In genomic region chrX:48477960-48478755, GRCh38 we compare ENCODE assay signal across 15 cellular contexts. TPM values are rescaled to one million over a fixed set of nuclear protein-coding genes. Genes with fewer than 3 reads are reported as not detected.
DNase-seq lines count a peak whose midpoint lies in the region; ATAC-seq and TF ChIP-seq lines count a peak whose summit lies in the region.
"Had no signal": no experiment of that assay in that cellular context is flagged by ENCODE, and none has a peak within 500 bp of the region (broad histone marks: within the 10 kb centered on the region; RNA-seq: fewer than 3 reads in every experiment).

No MANE protein-coding gene starts in this region.

- H3K36me3 Mint-ChIP-seq in stimulated activated naive CD8-positive, alpha-beta T cell treated with anti-CD3 and anti-CD28 coated beads, Interleukin-15, Interleukin-2, amounts not matched to agents 100 ng/mL and 50 ng/mL, for 24 hours (ENCODE audit: low read depth) = peaks cover 41% of the 10 kb centered on the region
- peaks cover 48% of the 10 kb centered on the region for H3K36me3 Mint-ChIP-seq in activated CD4-positive, alpha-beta memory T cell treated with anti-CD3 and anti-CD28 coated beads, Interleukin-2, amount 10 ng/mL, durations not matched to agents 7 days and 5 days (ENCODE audit: low read depth)

- no peaks in the 10 kb centered on the region for H3K9me3 Mint-ChIP-seq in stimulated activated naive CD8-positive, alpha-beta T cell treated with anti-CD3 and anti-CD28 coated beads, Interleukin-15, Interleukin-2, amounts not matched to agents 100 ng/mL and 50 ng/mL, for 24 hours
- H3K9me3 Mint-ChIP-seq in activated CD4-positive, alpha-beta memory T cell treated with anti-CD3 and anti-CD28 coated beads, Interleukin-2, amount 10 ng/mL, durations not matched to agents 7 days and 5 days = no peaks in the 10 kb centered on the region

- H3K27ac ChIP-seq in epithelial cell of prostate (peak overlapping the region; percentile 69), dorsolateral prefrontal cortex (no peak overlapping the region), foreskin keratinocyte (no peak overlapping the region)
- H3K27ac ChIP-seq: psoas muscle, tibial artery had no signal

- H3K4me3 ChIP-seq in dorsolateral prefrontal cortex = no peak overlapping the region
- H3K4me3 ChIP-seq: mucosa of descending colon, psoas muscle had no signal

- H3K27me3 Mint-ChIP-seq in stimulated activated naive CD8-positive, alpha-beta T cell treated with anti-CD3 and anti-CD28 coated beads, Interleukin-15, Interleukin-2, amounts not matched to agents 100 ng/mL and 50 ng/mL, for 24 hours = no peaks in the 10 kb centered on the region
- no peaks in the 10 kb centered on the region for H3K27me3 Mint-ChIP-seq in activated CD4-positive, alpha-beta memory T cell treated with anti-CD3 and anti-CD28 coated beads, Interleukin-2, amount 10 ng/mL, durations not matched to agents 7 days and 5 days

- peak overlapping the region; percentile 94 for H3K4me3 Mint-ChIP-seq in stimulated activated naive CD8-positive, alpha-beta T cell treated with anti-CD3 and anti-CD28 coated beads, Interleukin-15, Interleukin-2, amounts not matched to agents 100 ng/mL and 50 ng/mL, for 24 hours
- H3K4me3 Mint-ChIP-seq in activated CD4-positive, alpha-beta memory T cell treated with anti-CD3 and anti-CD28 coated beads, Interleukin-2, amount 10 ng/mL, durations not matched to agents 7 days and 5 days = peak overlapping the region; percentile 91

- peak overlapping the region; percentile 97 for H3K27ac Mint-ChIP-seq in stimulated activated naive CD8-positive, alpha-beta T cell treated with anti-CD3 and anti-CD28 coated beads, Interleukin-15, Interleukin-2, amounts not matched to agents 100 ng/mL and 50 ng/mL, for 24 hours
- peak overlapping the region; percentile 26 for H3K27ac Mint-ChIP-seq in activated CD4-positive, alpha-beta memory T cell treated with anti-CD3 and anti-CD28 coated beads, Interleukin-2, amount 10 ng/mL, durations not matched to agents 7 days and 5 days

- H3K27me3 ChIP-seq in dorsolateral prefrontal cortex (peaks cover 0 to 36% (median 0%) of the 10 kb centered on the region in 45 donors), foreskin keratinocyte (no peaks in the 10 kb centered on the region)
- H3K27me3 ChIP-seq: tibial artery had no signal

- peaks cover 6% of the 10 kb centered on the region for H3K4me1 ChIP-seq in foreskin keratinocyte
- H3K4me1 ChIP-seq: psoas muscle had no signal

- CTCF ChIA-PET in activated CD4-positive, alpha-beta memory T cell treated with anti-CD3 and anti-CD28 coated beads, Interleukin-2, amount 10 ng/mL, durations not matched to agents 7 days and 5 days (lab: Charles Lee) = no interaction called here

- POLR2A ChIA-PET in activated CD4-positive, alpha-beta memory T cell treated with anti-CD3 and anti-CD28 coated beads, Interleukin-2, amount 10 ng/mL, durations not matched to agents 7 days and 5 days (lab: Charles Lee) = interaction anchor here (1.5 kb wide), 1 partner anchor 10 kb away, joined by 5 read pairs; no protein-coding TSS in a partner anchor

- TF ChIP-seq CTCF in dorsolateral prefrontal cortex (IDR thresholded peaks at IDR 0.05 in 54 of 56, conservative IDR thresholded peaks at IDR 0.05 in 2 of 56; ENCODE audit: low read depth in 1 of 56, partially characterized antibody in 56 of 56) (no peak), foreskin keratinocyte (conservative IDR thresholded peaks at IDR 0.05) (no peak)

- no peak for DNase-seq in stimulated activated naive CD8-positive, alpha-beta T cell treated with anti-CD3 and anti-CD28 coated beads, Interleukin-15, Interleukin-2, amounts not matched to agents 100 U/mL and 50 U/mL, for 24 hours
- no peak for DNase-seq in activated CD4-positive, alpha-beta memory T cell treated with anti-CD3 and anti-CD28 coated beads, Interleukin-2, amount 10 ng/mL, durations not matched to agents 7 days and 5 days
- DNase-seq in epithelial cell of prostate (ENCODE audit: low read depth, low spot score) (no peak), NCI-H2107 treated with DMSO at 0.1 percent for 48 hours (lab: John Stamatoyannopoulos, UW; ENCODE audit: unreplicated experiment) (no peak), dorsolateral prefrontal cortex (no peak), dedifferentiated amniotic fluid mesenchymal stem cell (ENCODE audit: extremely low spot score) (no peak), foreskin keratinocyte (no peak)
- DNase-seq: AML-193, EL, mucosa of descending colon, NCI-H1048, psoas muscle, tibial artery had no signal

- intact Hi-C loops in dorsolateral prefrontal cortex (cut with DNase I) = loop anchor here (5.0 to 10.0 kb wide), 6 partner anchors 34 to 823 kb away; partner anchors contain the start of genes RBM3 (in 2 of the 2), ELK1 (in 1 of the 2), SPACA5 (in 1 of the 2) and UXT (in 1 of the 2)

- peaks cover 26% of the 10 kb centered on the region for H3K4me1 Mint-ChIP-seq in stimulated activated naive CD8-positive, alpha-beta T cell treated with anti-CD3 and anti-CD28 coated beads, Interleukin-15, Interleukin-2, amounts not matched to agents 100 ng/mL and 50 ng/mL, for 24 hours (ENCODE audit: low read depth)
- peaks cover 37% of the 10 kb centered on the region for H3K4me1 Mint-ChIP-seq in activated CD4-positive, alpha-beta memory T cell treated with anti-CD3 and anti-CD28 coated beads, Interleukin-2, amount 10 ng/mL, durations not matched to agents 7 days and 5 days

- no peak for ATAC-seq in stimulated activated naive CD8-positive, alpha-beta T cell treated with anti-CD3 and anti-CD28 coated beads, Interleukin-15, Interleukin-2, amounts not matched to agents 100 U/mL and 50 U/mL, for 24 hours
- no peak for ATAC-seq in foreskin keratinocyte
- ATAC-seq: mucosa of descending colon, psoas muscle had no signal

RNA-seq across cellular contexts. Expression of gene FTSJ1, which starts 2.2 kb away (rescaled TPM):
- 10 to 100 TPM; 57.6 to 60.1 TPM for total RNA-seq in activated CD4-positive, alpha-beta memory T cell treated with anti-CD3 and anti-CD28 coated beads, Interleukin-2, amount 10 ng/mL, durations not matched to agents 7 days and 5 days
- total RNA-seq in dorsolateral prefrontal cortex (10 to 100 TPM; 18.1 to 39.2 (median 27.8) TPM), foreskin keratinocyte (110 and 160 TPM in 2 replicates)
- 95.0 and 134 TPM in 2 replicates for polyA plus RNA-seq in foreskin keratinocyte

RNA-seq across cellular contexts. Expression of gene SLC38A5, which starts 8.1 kb away (rescaled TPM):
- total RNA-seq in activated CD4-positive, alpha-beta memory T cell treated with anti-CD3 and anti-CD28 coated beads, Interleukin-2, amount 10 ng/mL, durations not matched to agents 7 days and 5 days = 10 to 100 TPM; 76.4 to 82.4 TPM
- total RNA-seq in dorsolateral prefrontal cortex (10 to 100 TPM in 104 of 120 experiments, 1 to 10 TPM in 16; 5.3 to 51.8 (median 17.5) TPM), foreskin keratinocyte (170 and 252 TPM in 2 replicates)
- 216 and 317 TPM in 2 replicates for polyA plus RNA-seq in foreskin keratinocyte
- total RNA-seq: SK-MEL-5 had no signal

RNA-seq across cellular contexts. Expression of gene PORCN, which starts 30.6 kb away (rescaled TPM):
- 10 to 100 TPM; 26.1 to 29.2 TPM for total RNA-seq in activated CD4-positive, alpha-beta memory T cell treated with anti-CD3 and anti-CD28 coated beads, Interleukin-2, amount 10 ng/mL, durations not matched to agents 7 days and 5 days
- total RNA-seq in dorsolateral prefrontal cortex (10 to 100 TPM; 13.7 to 42.8 (median 26.2) TPM), foreskin keratinocyte (30.6 and 60.1 TPM in 2 replicates)
- 34.1 and 60.6 TPM in 2 replicates for polyA plus RNA-seq in foreskin keratinocyte

RNA-seq across cellular contexts. Expression of gene EBP, which starts 43.5 kb away (rescaled TPM):
- total RNA-seq in activated CD4-positive, alpha-beta memory T cell treated with anti-CD3 and anti-CD28 coated beads, Interleukin-2, amount 10 ng/mL, durations not matched to agents 7 days and 5 days = 100 to 1,000 TPM; 446 to 461 TPM
- 10 to 100 TPM; 13.5 to 43.9 (median 25.0) TPM for total RNA-seq in dorsolateral prefrontal cortex
- 440 and 479 TPM in 2 replicates for total RNA-seq in foreskin keratinocyte
- 558 and 569 TPM in 2 replicates for polyA plus RNA-seq in foreskin keratinocyte
